Comparison of ENCODE assay signal across 7 cellular contexts in the genomic region with DNA sequence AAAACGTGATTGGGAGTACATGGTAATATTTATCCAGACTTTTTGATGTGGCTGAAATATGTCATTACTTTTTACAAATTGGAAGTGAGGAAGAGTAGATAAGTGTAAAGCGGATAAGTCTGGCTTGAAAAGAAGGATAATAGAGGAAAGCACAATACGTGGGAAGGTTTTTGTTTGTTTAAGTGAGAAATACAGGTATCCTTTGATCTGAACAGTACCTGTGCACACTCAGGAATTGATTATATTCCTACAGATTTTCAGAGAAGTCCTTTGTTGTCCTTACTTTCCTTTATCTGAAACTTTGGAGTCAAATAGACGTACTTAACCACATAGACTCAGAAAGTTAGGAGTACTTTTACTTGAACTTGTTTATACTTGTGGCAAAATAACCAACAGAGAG.
"Had no signal": no experiment of that assay in that cellular context is flagged by ENCODE, and none has a peak within 500 bp of the region (broad histone marks: within the 10 kb centered on the region; RNA-seq: fewer than 3 reads in every experiment).

No MANE protein-coding gene starts in this region.

- ATAC-seq: K562 had no signal

- H3K4me1 Mint-ChIP-seq: IgD-negative memory B cell had no signal

- H3K27ac ChIP-seq: HL-60, KMS-11 had no signal

- H3K9ac ChIP-seq: KMS-11 had no signal

- H3K27ac Mint-ChIP-seq: IgD-negative memory B cell had no signal

- H3K4me3 ChIP-seq: K562 had no signal

- H3K27me3 Mint-ChIP-seq: IgD-negative memory B cell had no signal

- FAIRE-seq: HTR-8/SVneo, K562 had no signal

- H3K4me3 Mint-ChIP-seq: IgD-negative memory B cell had no signal

- H3K4me2 ChIP-seq: KMS-11 had no signal

- DNase-seq: KBM-7, KG1 had no signal

- H3K9me3 Mint-ChIP-seq: IgD-negative memory B cell had no signal
